Comparison of ENCODE assay signal across 31 cellular contexts in genomic region chr5:35890021-35890740, GRCh38. TPM values are rescaled to one million over a fixed set of nuclear protein-coding genes. Genes with fewer than 3 reads are reported as not detected.
DNase-seq lines count a peak whose midpoint lies in the region; TF ChIP-seq lines count a peak whose summit lies in the region.
"Had no signal": no experiment of that assay in that cellular context is flagged by ENCODE, and none has a peak within 500 bp of the region (broad histone marks: within the 10 kb centered on the region; RNA-seq: fewer than 3 reads in every experiment).

No MANE protein-coding gene starts in this region.

- no peaks in the 10 kb centered on the region for H3K9me3 Mint-ChIP-seq in type B pancreatic cell
- peaks cover 7% of the 10 kb centered on the region for H3K9me3 Mint-ChIP-seq in progenitor cell of endocrine pancreas (ENCODE audit: low read depth)
- H3K9me3 Mint-ChIP-seq: activated naive CD8-positive, alpha-beta T cell treated with anti-CD3 and anti-CD28 coated beads for 36 hours; nephron progenitor cell had no signal

- peaks cover 7% of the 10 kb centered on the region; the same call in 1 of the 2 replicates for H3F3A ChIP-seq in OCI-LY1 (ENCODE audit: insufficient read depth, low read length)

- no peaks in the 10 kb centered on the region for H3K36me3 ChIP-seq in mammary epithelial cell (ENCODE audit: insufficient read depth, low read length)
- peaks cover 4% of the 10 kb centered on the region for H3K36me3 ChIP-seq in OCI-LY1 (ENCODE audit: insufficient read depth, low read length)
- H3K36me3 ChIP-seq: ascending aorta, cardiac muscle cell, heart left ventricle, ovary, stomach had no signal

- intact Hi-C loops in mammary epithelial cell (cut with micrococcal nuclease), result no loop called here

- BruUV-seq in mammary epithelial cell (replicated peaks; lab: Mats Ljungman, UMichigan), result no TSS peak

- H3K9ac ChIP-seq in mammary epithelial cell (ENCODE audit: insufficient read depth, low read length) (no peak overlapping the region), OCI-LY1 (ENCODE audit: low read length) (peak overlapping the region; percentile 36)

- WGBS in mammary epithelial cell (ENCODE audit: low coverage, missing lambda C conversion rate), result 68% methylated on average over 4 of the region's 4 CpGs

- H3K79me2 ChIP-seq in mammary epithelial cell (ENCODE audit: insufficient read depth, low read length), result no peaks in the 10 kb centered on the region
- no peaks in the 10 kb centered on the region for H3K79me2 ChIP-seq in OCI-LY1 (ENCODE audit: insufficient read depth, low read length)

- H3K9me3 ChIP-seq in mammary epithelial cell (replicated peaks; ENCODE audit: insufficient read depth, low read length), result no peaks in the 10 kb centered on the region
- H3K9me3 ChIP-seq in OCI-LY1 (ENCODE audit: low read length), result 0 out of 2 replicates have a peak, but pooled peaks cover 5% of the 10 kb centered on the region
- H3K9me3 ChIP-seq: A549, ascending aorta, heart left ventricle, ovary, stomach had no signal

- H3K4me1 ChIP-seq in mammary epithelial cell (ENCODE audit: insufficient read depth, low read length), result peaks cover under 1% of the 10 kb centered on the region
- peaks cover 61% of the 10 kb centered on the region for H3K4me1 ChIP-seq in OCI-LY1 (ENCODE audit: insufficient read depth, low read length, severe bottlenecking)
- H3K4me1 ChIP-seq: A549, ascending aorta, heart left ventricle, stomach had no signal

- peak overlapping the region; percentile 11 for H3K27ac Mint-ChIP-seq in type B pancreatic cell
- H3K27ac Mint-ChIP-seq in progenitor cell of endocrine pancreas, result no peak overlapping the region
- H3K27ac Mint-ChIP-seq: activated naive CD8-positive, alpha-beta T cell treated with anti-CD3 and anti-CD28 coated beads for 36 hours; IgD-negative memory B cell; nephron progenitor cell had no signal

- DNase-seq in T47D (ENCODE audit: low read depth in 1 of 2, low spot score in 1 of 2) (peak; percentile 11 to 64), mammary epithelial cell (no peak), fibroblast of gingiva (ENCODE audit: low read depth) (peak; percentile 60), type B pancreatic cell (ENCODE audit: extremely low spot score, unreplicated experiment) (no peak), coronary artery (ENCODE audit: low spot score) (no peak), progenitor cell of endocrine pancreas (ENCODE audit: low spot score, unreplicated experiment) (no peak)
- no peak for DNase-seq in activated naive CD4-positive, alpha-beta T cell treated with anti-CD3 and anti-CD28 coated beads, Interleukin-2, amount 50 U/mL, for 16 hours
- DNase-seq: activated effector memory CD4-positive, alpha-beta T cell treated with Interleukin-2 at 50 U/mL for 16 hours; activated naive CD8-positive, alpha-beta T cell treated with anti-CD3 and anti-CD28 coated beads for 36 hours; Calu3; dermis blood vessel endothelial cell; HCEC 1CT; heart left ventricle; NCI-H1105; NCI-H2029 treated with DMSO at 0.1 percent for 48 hours; NCI-H510A; nephron progenitor cell; ovary; stimulated activated CD4-positive, alpha-beta T cell treated with anti-CD3 and anti-CD28 coated beads, Interleukin-2, amount 100 ng/mL, for 24 hours; stomach had no signal

- H3K27me3 ChIP-seq in mammary epithelial cell (ENCODE audit: insufficient read depth, low read length) (no peaks in the 10 kb centered on the region), OCI-LY1 (ENCODE audit: insufficient read depth, low read length) (no peaks in the 10 kb centered on the region)
- H3K27me3 ChIP-seq: ascending aorta, cardiac muscle cell, heart left ventricle, ovary, stomach had no signal

- in situ Hi-C loops in T47D (cut with HindIII; ENCODE audit: low pct_unique_long_range_greater_than_20kb, low sequenced_read_pairs) (no loop called here), mammary epithelial cell (cut with MboI; ENCODE audit: low sequenced_read_pairs in 2 of 2) (no loop called here)

- no peak overlapping the region for H2AFZ ChIP-seq in mammary epithelial cell (ENCODE audit: low read depth, low read length)
- H2AFZ ChIP-seq in OCI-LY1 (ENCODE audit: low read length), result peak overlapping the region; percentile 67; the same call in 1 of the 2 replicates

- dilution Hi-C loops in mammary epithelial cell (cut with HindIII; ENCODE audit: low sequenced_read_pairs), result no loop called here

- no peak overlapping the region for H3K27ac ChIP-seq in mammary epithelial cell (ENCODE audit: insufficient read depth, low read depth, low read length)
- H3K27ac ChIP-seq in OCI-LY1 (ENCODE audit: low read depth, low read length, poor library complexity, severe bottlenecking), result peak overlapping the region; percentile 78
- no peak overlapping the region for H3K27ac ChIP-seq in coronary artery
- H3K27ac ChIP-seq: A549, ascending aorta, cardiac muscle cell, heart left ventricle, ovary, RWPE1, SK-N-MC, stomach had no signal

- CTCF ChIA-PET in mammary epithelial cell (lab: Charles Lee; ENCODE audit: low non-redundant PET), result no interaction called here

- H3K27me3 Mint-ChIP-seq in type B pancreatic cell (no peaks in the 10 kb centered on the region), progenitor cell of endocrine pancreas (no peaks in the 10 kb centered on the region)
- H3K27me3 Mint-ChIP-seq: activated naive CD8-positive, alpha-beta T cell treated with anti-CD3 and anti-CD28 coated beads for 36 hours; IgD-negative memory B cell had no signal

- TF ChIP-seq CTCF in mammary epithelial cell (conservative IDR thresholded peaks at IDR 0.05 in 1 of 2, IDR thresholded peaks at IDR 0.05 in 1 of 2; ENCODE audit: extremely low read depth in 1 of 2, insufficient read depth in 1 of 2, low read depth in 1 of 2, low read length in 2 of 2), result no peak
- no peak for TF ChIP-seq CTCF in OCI-LY1 (IDR thresholded peaks at IDR 0.05; ENCODE audit: low read length)
- no peak for TF ChIP-seq CTCF in type B pancreatic cell (conservative IDR thresholded peaks at IDR 0.05)
- no peak for TF ChIP-seq CTCF in coronary artery (IDR thresholded peaks at IDR 0.05)
- TF ChIP-seq CTCF in progenitor cell of endocrine pancreas (IDR thresholded peaks at IDR 0.05; ENCODE audit: unreplicated experiment), result no peak

- H3K4me3 ChIP-seq in mammary epithelial cell (replicated peaks in 1 of 3; ENCODE audit: insufficient read depth in 1 of 3, low read depth in 2 of 3, low read length in 3 of 3), result no peak overlapping the region
- H3K4me3 ChIP-seq in OCI-LY1 (ENCODE audit: low read depth, low read length, poor library complexity, severe bottlenecking), result no peak overlapping the region
- H3K4me3 ChIP-seq in coronary artery, result no peak overlapping the region
- H3K4me3 ChIP-seq: A549, ascending aorta, cardiac muscle cell, heart left ventricle, lung, ovary, SK-N-MC, smooth muscle cell, stomach had no signal

- H3K4me3 Mint-ChIP-seq in type B pancreatic cell (peak overlapping the region; percentile 0), progenitor cell of endocrine pancreas (ENCODE audit: low read depth) (no peak overlapping the region)
- H3K4me3 Mint-ChIP-seq: activated naive CD8-positive, alpha-beta T cell treated with anti-CD3 and anti-CD28 coated beads for 36 hours; IgD-negative memory B cell; nephron progenitor cell had no signal

- no peak overlapping the region for H3K4me2 ChIP-seq in mammary epithelial cell (ENCODE audit: insufficient read depth, low read depth, low read length)
- H3K4me2 ChIP-seq in OCI-LY1 (ENCODE audit: low read length), result peak overlapping the region; percentile 8; the same call in 1 of the 2 replicates
- H3K4me2 ChIP-seq: A549, smooth muscle cell had no signal

- H3K36me3 Mint-ChIP-seq in type B pancreatic cell (no peaks in the 10 kb centered on the region), progenitor cell of endocrine pancreas (ENCODE audit: insufficient read depth) (no peaks in the 10 kb centered on the region)
- H3K36me3 Mint-ChIP-seq: activated naive CD8-positive, alpha-beta T cell treated with anti-CD3 and anti-CD28 coated beads for 36 hours; IgD-negative memory B cell had no signal

- H4K20me1 ChIP-seq in mammary epithelial cell (ENCODE audit: insufficient read depth, low read length) (no peaks in the 10 kb centered on the region), OCI-LY1 (ENCODE audit: insufficient read depth, low read length) (no peaks in the 10 kb centered on the region)

- H3K4me1 Mint-ChIP-seq in type B pancreatic cell (ENCODE audit: unreplicated experiment), result peaks cover 6% of the 10 kb centered on the region
- H3K4me1 Mint-ChIP-seq in progenitor cell of endocrine pancreas (ENCODE audit: low read depth), result peaks cover 4% of the 10 kb centered on the region
- H3K4me1 Mint-ChIP-seq: IgD-negative memory B cell had no signal

- no peaks in the 10 kb centered on the region for H3K9me2 ChIP-seq in OCI-LY1 (ENCODE audit: low read depth, low read length)

RNA-seq across cellular contexts. Expression of gene IL7R, which starts 33.5 kb away (rescaled TPM):
- total RNA-seq in mammary epithelial cell, result 1 to 10 TPM; 1.0 to 9.2 TPM
- 5.3 TPM for polyA plus RNA-seq in mammary epithelial cell
- polyA minus RNA-seq in mammary epithelial cell, result 2.6 TPM
- total RNA-seq in type B pancreatic cell (ENCODE audit: low replicate concordance), result not detected in 2 replicates
- total RNA-seq in progenitor cell of endocrine pancreas, result not detected in 2 replicates
- total RNA-seq: cardiac muscle cell had no signal
- polyA plus RNA-seq: cardiac muscle cell had no signal

RNA-seq across cellular contexts. Expression of gene CAPSL, which starts 48.2 kb away (rescaled TPM):
- total RNA-seq in mammary epithelial cell (not detected), type B pancreatic cell (ENCODE audit: low replicate concordance) (0.45 and 2.3 TPM in 2 replicates), progenitor cell of endocrine pancreas (0.93 and 1.1 TPM in 2 replicates)
- polyA plus RNA-seq in mammary epithelial cell, result not detected
- not detected for polyA minus RNA-seq in mammary epithelial cell
- total RNA-seq: ascending aorta; Calu3; cardiac muscle cell; dermis blood vessel endothelial cell; heart left ventricle; mucosa of gallbladder; stomach; T-helper 1 cell treated with Interleukin-12 subunit alpha and Interleukin-12 subunit beta and Interleukin-4 antibody, amounts not matched to agents 30 ng/mL and 1 ng/mL, for 36 hours had no signal
- polyA plus RNA-seq: A549, cardiac muscle cell, heart left ventricle, IgD-negative memory B cell, ovary, smooth muscle cell, stomach had no signal

Comparison
In these comparisons a context has a peak if more than half of its experiments do, and no peak if none do; other contexts are left out.
1. DNase-seq: peak in T47D (2 of 2) and fibroblast of gingiva (single experiment); none in mammary epithelial cell (single experiment), type B pancreatic cell (single experiment), activated naive CD4-positive, alpha-beta T cell treated with anti-CD3 and anti-CD28 coated beads, Interleukin-2, amount 50 U/mL, for 16 hours (single experiment), coronary artery (single experiment) and progenitor cell of endocrine pancreas (single experiment).